ENCODE assay signal across 22 cellular contexts in genomic region chr10:34544400-34544799, GRCh38.
"Had no signal": no experiment of that assay in that cellular context is flagged by ENCODE, and none has a peak within 500 bp of the region (broad histone marks: within the 10 kb centered on the region; RNA-seq: fewer than 3 reads in every experiment).

No MANE protein-coding gene starts in this region.

- DNase-seq: effector CD4-positive, alpha-beta T cell; endodermal cell; erythroblast; foreskin keratinocyte; head of caudate nucleus; hippocampal formation; left colon; mammary epithelial cell; mucosa of descending colon; naive thymus-derived CD8-positive, alpha-beta T cell; psoas muscle; retina; spleen; stimulated activated CD4-positive, alpha-beta T cell treated with anti-CD3 and anti-CD28 coated beads, Interleukin-15, amount 100 ng/mL, for 24 hours; stimulated activated CD4-positive, alpha-beta T cell treated with anti-CD3 and anti-CD28 coated beads, Interleukin-1b, Interleukin-23, amount 100 ng/mL, for 48 hours; stimulated activated CD4-positive, alpha-beta T cell treated with anti-CD3 and anti-CD28 coated beads, Interleukin-4, amount 100 ng/mL, for 24 hours; upper lobe of right lung had no signal

- H3K36me3 ChIP-seq: neutrophil, spleen, tibial nerve, upper lobe of right lung, vagina had no signal

- ATAC-seq: foreskin keratinocyte; left colon; mucosa of descending colon; naive thymus-derived CD8-positive, alpha-beta T cell; psoas muscle; sciatic nerve; stimulated activated memory B cell treated with anti-CD40 and anti-IgM and Interleukin-4, amounts not matched to agents 10 μg/mL and 1 μg/mL and 100 μg/mL, for 72 hours; upper lobe of right lung had no signal

- H3K27ac ChIP-seq: foreskin keratinocyte, neutrophil, psoas muscle, spleen, tibial nerve, upper lobe of right lung, vagina had no signal

- H3K9me3 ChIP-seq: mucosa of descending colon, neutrophil, psoas muscle, spleen, tibial nerve, upper lobe of right lung, vagina had no signal

- H3K27me3 ChIP-seq: foreskin keratinocyte, neutrophil, spleen, tibial nerve, upper lobe of right lung, vagina had no signal

- H3K4me3 ChIP-seq: mucosa of descending colon, psoas muscle, spleen, tibial nerve, upper lobe of right lung, vagina had no signal
